Comparison of ENCODE assay signal across 11 cellular contexts in the genomic region with DNA sequence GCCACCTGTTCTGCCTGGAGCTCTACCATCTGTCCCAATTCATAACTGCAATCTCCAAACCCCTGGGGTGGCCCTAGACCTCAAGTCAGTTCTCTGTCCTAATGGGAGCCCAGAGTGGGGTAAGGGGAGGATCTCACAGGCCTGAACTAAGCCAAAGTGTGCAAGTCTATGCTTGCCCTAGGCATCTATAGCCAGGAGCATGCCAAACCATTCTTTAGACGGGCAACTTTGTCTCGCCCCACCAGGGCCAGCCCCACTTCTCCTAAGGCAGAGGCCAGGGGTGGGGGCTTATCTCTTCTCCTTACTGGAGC. TPM values are rescaled to one million over a fixed set of nuclear protein-coding genes. Genes with fewer than 3 reads are reported as not detected.
DNase-seq lines count a peak whose midpoint lies in the region; ATAC-seq and TF ChIP-seq lines count a peak whose summit lies in the region.
"Had no signal": no experiment of that assay in that cellular context is flagged by ENCODE, and none has a peak within 500 bp of the region (broad histone marks: within the 10 kb centered on the region; RNA-seq: fewer than 3 reads in every experiment).

No MANE protein-coding gene starts in this region.

- H3K27me3 ChIP-seq in RWPE2 (ENCODE audit: insufficient read depth, poor library complexity, severe bottlenecking) = peaks cover 8% of the 10 kb centered on the region
- peaks cover 22% of the 10 kb centered on the region for H3K27me3 ChIP-seq in lower lobe of right lung (ENCODE audit: low read depth)

- peak; percentile 62 for TF ChIP-seq CTCF in RWPE2 (IDR thresholded peaks at IDR 0.05; ENCODE audit: poor library complexity, severe bottlenecking)
- TF ChIP-seq CTCF in lower lobe of right lung (IDR thresholded peaks at IDR 0.05) = no peak

- peak; percentile 34 for DNase-seq in RWPE2 (ENCODE audit: low spot score)
- peak; percentile 13 for DNase-seq in lower lobe of right lung

- H3K9me3 ChIP-seq in RWPE2 (ENCODE audit: severe bottlenecking) = no peaks in the 10 kb centered on the region
- H3K9me3 ChIP-seq in lower lobe of right lung = no peaks in the 10 kb centered on the region
- H3K9me3 ChIP-seq: Caco-2 had no signal

- H3K27ac ChIP-seq in RWPE2 (ENCODE audit: poor library complexity, severe bottlenecking) = no peak overlapping the region
- H3K27ac ChIP-seq in lower lobe of right lung = no peak overlapping the region

- H3K4me1 ChIP-seq in RWPE2 (ENCODE audit: insufficient read depth, poor library complexity, severe bottlenecking) = no peaks in the 10 kb centered on the region
- peaks cover 10% of the 10 kb centered on the region for H3K4me1 ChIP-seq in lower lobe of right lung
- H3K4me1 ChIP-seq: Caco-2 had no signal

- intact Hi-C loops in lower lobe of right lung (cut with DNase I) = loop anchor here (5.0 kb wide), 1 partner anchor 416 kb away; no protein-coding TSS in a partner anchor

- H3K36me3 ChIP-seq in RWPE2 (ENCODE audit: low read depth) (no peaks in the 10 kb centered on the region), lower lobe of right lung (no peaks in the 10 kb centered on the region)

- ATAC-seq in GM19351 (IDR thresholded peaks at IDR 0.05; ENCODE audit: unreplicated experiment) (peak; percentile 3), HG02588 (IDR thresholded peaks at IDR 0.05; ENCODE audit: unreplicated experiment) (peak; percentile 3), RWPE2 (ENCODE audit: low read depth) (peak; percentile 37), lower lobe of right lung (no peak), HG03139 (IDR thresholded peaks at IDR 0.05; ENCODE audit: unreplicated experiment) (no peak), HG02970 (IDR thresholded peaks at IDR 0.05; ENCODE audit: low FRiP score, unreplicated experiment) (no peak), GM18519 (IDR thresholded peaks at IDR 0.05; ENCODE audit: low FRiP score, unreplicated experiment) (no peak)

- H3K4me3 ChIP-seq in RWPE2 (ENCODE audit: severe bottlenecking) = no peak overlapping the region
- H3K4me3 ChIP-seq in lower lobe of right lung = no peak overlapping the region

RNA-seq across cellular contexts. Expression of a gene that starts 3.3 kb away (rescaled TPM):
- 0.59 TPM for total RNA-seq in lower lobe of right lung
- total RNA-seq: LHCN-M2 had no signal

RNA-seq across cellular contexts. Expression of a gene that starts 52.3 kb away (rescaled TPM):
- total RNA-seq in lower lobe of right lung = not detected
- total RNA-seq: Caco-2, LHCN-M2, mononuclear cell, renal cortical epithelial cell had no signal

Comparison
In these comparisons a context has a peak if more than half of its experiments do, and no peak if none do; other contexts are left out.
1. ATAC-seq: peak in GM19351 (single experiment), HG02588 (single experiment) and RWPE2 (single experiment); none in lower lobe of right lung (0 of 2), HG03139 (single experiment), HG02970 (single experiment) and GM18519 (single experiment).